In genomic region chr6:2990179-2990931, GRCh38 we compare ENCODE assay signal across 8 cellular contexts. TPM values are rescaled to one million over a fixed set of nuclear protein-coding genes. Genes with fewer than 3 reads are reported as not detected.
DNase-seq lines count a peak whose midpoint lies in the region; ATAC-seq lines count a peak whose summit lies in the region.

No MANE protein-coding gene starts in this region.

- H3K4me1 ChIP-seq in ES-I3 (ENCODE audit: insufficient read depth, low read length), result peaks cover 7% of the 10 kb centered on the region

- H3K4me3 Mint-ChIP-seq in activated naive CD8-positive, alpha-beta T cell treated with anti-CD3 and anti-CD28 coated beads, Interleukin-2, amount 10 ng/mL, durations not matched to agents 7 days and 5 days, result peak overlapping the region; percentile 87

- H3K36me3 ChIP-seq in ES-I3 (ENCODE audit: insufficient read depth, low read length), result no peaks in the 10 kb centered on the region

- H3K4me3 ChIP-seq in iPS-11a (ENCODE audit: low read depth, low read length), result peak overlapping the region; percentile 66
- peak overlapping the region; percentile 68 for H3K4me3 ChIP-seq in skeletal muscle cell (ENCODE audit: low read depth, low read length)

- ATAC-seq in activated naive CD8-positive, alpha-beta T cell treated with anti-CD3 and anti-CD28 coated beads, Interleukin-2, amount 10 ng/mL, durations not matched to agents 7 days and 5 days (ENCODE audit: low read depth), result no peak
- ATAC-seq in GM18498 (IDR thresholded peaks at IDR 0.05; ENCODE audit: unreplicated experiment) (no peak), GM18511 (IDR thresholded peaks at IDR 0.05; ENCODE audit: unreplicated experiment) (no peak)

- H3K36me3 Mint-ChIP-seq in activated naive CD8-positive, alpha-beta T cell treated with anti-CD3 and anti-CD28 coated beads, Interleukin-2, amount 10 ng/mL, durations not matched to agents 7 days and 5 days, result no peaks in the 10 kb centered on the region

- peaks cover 20% of the 10 kb centered on the region for H3K4me1 Mint-ChIP-seq in activated naive CD8-positive, alpha-beta T cell treated with anti-CD3 and anti-CD28 coated beads, Interleukin-2, amount 10 ng/mL, durations not matched to agents 7 days and 5 days

- peak overlapping the region; percentile 92 for H3K9ac ChIP-seq in ES-I3 (ENCODE audit: low read depth, low read length)

- peak overlapping the region; percentile 94 for H3K27ac Mint-ChIP-seq in activated naive CD8-positive, alpha-beta T cell treated with anti-CD3 and anti-CD28 coated beads, Interleukin-2, amount 10 ng/mL, durations not matched to agents 7 days and 5 days

- H3K27me3 Mint-ChIP-seq in activated naive CD8-positive, alpha-beta T cell treated with anti-CD3 and anti-CD28 coated beads, Interleukin-2, amount 10 ng/mL, durations not matched to agents 7 days and 5 days, result no peaks in the 10 kb centered on the region

- POLR2A ChIA-PET in activated naive CD8-positive, alpha-beta T cell treated with anti-CD3 and anti-CD28 coated beads, Interleukin-2, amount 10 ng/mL, durations not matched to agents 7 days and 5 days (lab: Charles Lee), result interaction anchor here (0.8 to 6.1 kb wide), 30 partner anchors 9 to 1031 kb away, joined by 3 to 98 read pairs (median 8); partner anchors contain the start of genes NQO2, PSMG4, RIPK1 and SERPINB1

- no peaks in the 10 kb centered on the region for H3K9me3 ChIP-seq in ES-I3 (ENCODE audit: control insufficient read depth, insufficient read depth, low read length)

- H3K9me3 Mint-ChIP-seq in activated naive CD8-positive, alpha-beta T cell treated with anti-CD3 and anti-CD28 coated beads, Interleukin-2, amount 10 ng/mL, durations not matched to agents 7 days and 5 days, result no peaks in the 10 kb centered on the region

- DNase-seq in NCI-H187 treated with DMSO at 0.1 percent for 48 hours (lab: John Stamatoyannopoulos, UW) (peak; percentile 23), skeletal muscle cell (ENCODE audit: low read depth) (no peak), NCI-H1092 (lab: John Stamatoyannopoulos, UW) (no peak)
- no peak for DNase-seq in activated naive CD8-positive, alpha-beta T cell treated with anti-CD3 and anti-CD28 coated beads, Interleukin-2, amount 10 ng/mL, durations not matched to agents 7 days and 5 days

RNA-seq across cellular contexts. Expression of gene NQO2, which starts 9.3 kb away (rescaled TPM):
- 10 to 100 TPM; 17.0 to 17.5 TPM for total RNA-seq in activated naive CD8-positive, alpha-beta T cell treated with anti-CD3 and anti-CD28 coated beads, Interleukin-2, amount 10 ng/mL, durations not matched to agents 7 days and 5 days

RNA-seq across cellular contexts. Expression of gene SERPINB6, which starts 19.0 kb away (rescaled TPM):
- total RNA-seq in activated naive CD8-positive, alpha-beta T cell treated with anti-CD3 and anti-CD28 coated beads, Interleukin-2, amount 10 ng/mL, durations not matched to agents 7 days and 5 days, result 10 to 100 TPM; 85.3 to 85.6 TPM
